In genomic region chr18:12038082-12038660, GRCh38 we compare ENCODE assay signal across 10 cellular contexts. TPM values are rescaled to one million over a fixed set of nuclear protein-coding genes. Genes with fewer than 3 reads are reported as not detected.
DNase-seq lines count a peak whose midpoint lies in the region; ATAC-seq and TF ChIP-seq lines count a peak whose summit lies in the region.
"Had no signal": no experiment of that assay in that cellular context is flagged by ENCODE, and none has a peak within 500 bp of the region (broad histone marks: within the 10 kb centered on the region; RNA-seq: fewer than 3 reads in every experiment).

No MANE protein-coding gene starts in this region.

- H3K9ac ChIP-seq in colonic mucosa (ENCODE audit: low read depth in 2 of 2, low read length in 2 of 2) = peak overlapping the region; percentile 5 to 70

- ATAC-seq in GM19372 (IDR thresholded peaks at IDR 0.05; ENCODE audit: low read depth, unreplicated experiment) = peak; percentile 5

- no peaks in the 10 kb centered on the region for H3K4me1 ChIP-seq in SJCRH30
- no peaks in the 10 kb centered on the region for H3K4me1 ChIP-seq in colonic mucosa
- peaks cover 19% of the 10 kb centered on the region for H3K4me1 ChIP-seq in mononuclear cell (ENCODE audit: insufficient read depth, low read length)
- peaks cover 4% of the 10 kb centered on the region for H3K4me1 ChIP-seq in testis

- 41 to 75% methylated on average over 3 to 27 of the region's 30 CpGs for whole genome bisulfite sequencing in testis, 2 donors

- H3K27ac ChIP-seq in SJCRH30 (no peak overlapping the region), colonic mucosa (no peak overlapping the region), testis (no peak overlapping the region)
- H3K27ac ChIP-seq: neutrophil had no signal

- H3K9me3 ChIP-seq in SJCRH30 (replicated peaks) (no peaks in the 10 kb centered on the region), colonic mucosa (no peaks in the 10 kb centered on the region), mononuclear cell (ENCODE audit: low read depth, low read length) (no peaks in the 10 kb centered on the region), testis (no peaks in the 10 kb centered on the region)
- H3K9me3 ChIP-seq: neutrophil had no signal

- in situ Hi-C loops in ACHN (cut with HindIII; ENCODE audit: low pct_ligation_motif_present, low pct_unique_long_range_greater_than_20kb, low sequenced_read_pairs) = no loop called here

- intact Hi-C loops in colonic mucosa (cut with DNase I) (loop anchor here (5.0 kb wide), 1 partner anchor 101 kb away; no protein-coding TSS in a partner anchor), testis (cut with DNase I; ENCODE audit: low total_unique reads) (no loop called here)

- H3K36me3 ChIP-seq in SJCRH30 (no peaks in the 10 kb centered on the region), colonic mucosa (no peaks in the 10 kb centered on the region), testis (ENCODE audit: low read depth, missing control alignments) (no peaks in the 10 kb centered on the region)

- TF ChIP-seq CTCF in colonic mucosa (IDR thresholded peaks at IDR 0.05) (no peak), testis (IDR thresholded peaks at IDR 0.05) (no peak)

- no peak for TF ChIP-seq POLR2A in testis (IDR thresholded peaks at IDR 0.05)

- peak overlapping the region; percentile 64 for H3K4me3 ChIP-seq in SJCRH30
- H3K4me3 ChIP-seq in colonic mucosa = peak overlapping the region; percentile 64
- H3K4me3 ChIP-seq in mononuclear cell (ENCODE audit: low read length) = peak overlapping the region; percentile 23
- peak overlapping the region; percentile 55 to 69 for H3K4me3 ChIP-seq in testis

- H3K27me3 ChIP-seq in SJCRH30 (no peaks in the 10 kb centered on the region), colonic mucosa (no peaks in the 10 kb centered on the region), mononuclear cell (ENCODE audit: insufficient read depth, low read length) (peaks cover 6% of the 10 kb centered on the region), testis (no peaks in the 10 kb centered on the region)

- DNase-seq in SJCRH30 (no peak), colonic mucosa (peak; percentile 38), testis (no peak), GF-D8 (lab: John Stamatoyannopoulos, UW) (no peak), ACHN (no peak), cerebellar nuclear complex (lab: John Stamatoyannopoulos, UW) (no peak)

RNA-seq across cellular contexts. Expression of gene ANKRD62, which starts 55.5 kb away (rescaled TPM):
- not detected in 2 replicates for total RNA-seq in SJCRH30 (2014; rRNA removed; shearing (Covaris generic))
- total RNA-seq in colonic mucosa (under 1 TPM; 0.19 to 0.40 TPM), mononuclear cell (not detected), testis (10 to 100 TPM; 25.5 to 56.8 TPM)
- 2.8 TPM for polyA plus RNA-seq in testis (ENCODE audit: insufficient read depth, low read depth, low replicate concordance)
- total RNA-seq: LHCN-M2 had no signal

RNA-seq across cellular contexts. Expression of gene IMPA2, which starts 56.9 kb away (rescaled TPM):
- total RNA-seq in SJCRH30 (2014; rRNA removed; shearing (Covaris generic)) = 35.8 and 36.6 TPM in 2 replicates
- total RNA-seq in colonic mucosa = 100 to 1,000 TPM; 150 to 201 TPM
- 25.1 TPM for total RNA-seq in mononuclear cell
- 10 to 100 TPM; 16.6 to 21.3 TPM for total RNA-seq in testis
- polyA plus RNA-seq in testis (ENCODE audit: insufficient read depth, low read depth, low replicate concordance) = 16.7 TPM

Comparison
In these comparisons a context has a peak if more than half of its experiments do, and no peak if none do; other contexts are left out.
1. RNA of gene ANKRD62, which starts 55.5 kb away (total RNA-seq): 25.5 to 56.8 TPM in testis; 0.19 to 0.40 TPM in colonic mucosa, not detected in SJCRH30 and not detected in mononuclear cell (single experiment); every median in the first group is over 10 times any median in the second.
2. Peak in every context shown above with its lines, with median percentiles within 50 percentile points of each other: H3K4me3 ChIP-seq.